In genomic region chr2:145141981-145142380, GRCh38 we compare ENCODE assay signal across 17 cellular contexts.
"Had no signal": no experiment of that assay in that cellular context is flagged by ENCODE, and none has a peak within 500 bp of the region (broad histone marks: within the 10 kb centered on the region; RNA-seq: fewer than 3 reads in every experiment).

No MANE protein-coding gene starts in this region.

- H3K9ac ChIP-seq: neural progenitor cell had no signal

- H3K27me3 ChIP-seq: hepatocyte, neural progenitor cell, ovary, uterus had no signal

- H3K4me3 ChIP-seq: hepatocyte, neural progenitor cell, ovary, thoracic aorta, uterus had no signal

- FAIRE-seq: kidney had no signal

- DNase-seq: activated CD4-positive, alpha-beta T cell treated with anti-CD3 and anti-CD28 coated beads for 48 hours; activated CD8-positive, alpha-beta memory T cell treated with anti-CD3 and anti-CD28 coated beads for 24 hours; activated naive CD4-positive, alpha-beta T cell treated with anti-CD3 and anti-CD28 coated beads for 36 hours; central memory CD4-positive, alpha-beta T cell; cortex of kidney; effector memory CD4-positive, alpha-beta T cell; kidney; ovary; stimulated activated CD4-positive, alpha-beta T cell treated with anti-CD3 and anti-CD28 coated beads, Interleukin-15, amount 100 ng/mL, for 24 hours; stimulated activated CD4-positive, alpha-beta T cell treated with anti-CD3 and anti-CD28 coated beads, Interleukin-4, amount 100 ng/mL, for 4 hours; stimulated activated naive CD8-positive, alpha-beta T cell treated with anti-CD3 and anti-CD28 coated beads, Interleukin-15, amount 100 ng/mL, for 72 hours; T1000; uterus; WERI-Rb-1 had no signal

- H3K36me3 ChIP-seq: neural progenitor cell, ovary, thoracic aorta, uterus, WERI-Rb-1 had no signal

- H3K9me3 ChIP-seq: ovary, thoracic aorta, uterus had no signal

- H3K4me1 ChIP-seq: neural progenitor cell, uterus had no signal
